Comparison of ENCODE assay signal across 2 cellular contexts in the genomic region with DNA sequence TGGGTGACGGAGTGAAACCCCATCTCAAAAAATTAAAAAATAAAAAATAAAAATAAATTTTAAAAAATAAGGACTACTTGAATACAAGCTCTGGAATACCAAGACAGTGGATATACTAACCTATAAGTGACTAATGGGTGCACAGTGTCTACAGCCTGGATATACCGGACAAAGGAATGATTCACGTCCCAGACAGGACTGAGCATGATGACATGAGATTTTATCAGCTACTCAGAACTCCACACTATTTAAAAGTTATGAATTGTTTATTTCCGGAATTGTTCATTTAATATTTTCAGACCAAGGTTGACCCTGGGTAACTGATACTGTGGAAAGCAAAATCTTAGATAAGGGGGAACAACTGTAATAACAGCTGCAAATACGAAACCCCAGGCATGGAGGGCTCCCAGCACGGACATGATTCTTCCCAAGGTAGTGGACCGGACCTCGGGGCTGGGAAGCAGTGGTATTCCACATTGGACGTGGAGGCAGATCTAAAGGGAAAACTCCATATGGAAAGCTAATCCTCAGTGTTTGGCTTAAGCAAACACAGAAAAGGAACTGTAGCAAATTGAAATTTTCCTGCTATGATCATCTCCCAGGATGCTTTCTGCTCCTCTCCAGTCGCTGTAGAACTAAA.
TF ChIP-seq lines count a peak whose summit lies in the region.

No MANE protein-coding gene starts in this region.

TF ChIP-seq in IMR-90, 13 proteins besides CTCF, POLR2A, EP300 and RAD21:
- no peak for TF ChIP-seq CHD1 (IDR thresholded peaks at IDR 0.05; ENCODE audit: low read depth, low read length)
- no peak for TF ChIP-seq RFX5 (IDR thresholded peaks at IDR 0.05; ENCODE audit: low read depth, low read length)
- TF ChIP-seq MAZ (IDR thresholded peaks at IDR 0.05; ENCODE audit: borderline replicate concordance, low read depth, low read length) = no peak
- TF ChIP-seq MXI1 (IDR thresholded peaks at IDR 0.05; ENCODE audit: borderline replicate concordance, low read depth, low read length) = no peak
- no peak for TF ChIP-seq BHLHE40 (IDR thresholded peaks at IDR 0.05; ENCODE audit: low read depth, low read length)
- no peak for TF ChIP-seq CEBPB (IDR thresholded peaks at IDR 0.05; ENCODE audit: low read depth, low read length)
- TF ChIP-seq NFE2L2 (IDR thresholded peaks at IDR 0.05; ENCODE audit: low read depth, low read length) = no peak
- TF ChIP-seq MAFK (IDR thresholded peaks at IDR 0.05; ENCODE audit: low read depth, low read length) = no peak
- TF ChIP-seq, protein P1, sequence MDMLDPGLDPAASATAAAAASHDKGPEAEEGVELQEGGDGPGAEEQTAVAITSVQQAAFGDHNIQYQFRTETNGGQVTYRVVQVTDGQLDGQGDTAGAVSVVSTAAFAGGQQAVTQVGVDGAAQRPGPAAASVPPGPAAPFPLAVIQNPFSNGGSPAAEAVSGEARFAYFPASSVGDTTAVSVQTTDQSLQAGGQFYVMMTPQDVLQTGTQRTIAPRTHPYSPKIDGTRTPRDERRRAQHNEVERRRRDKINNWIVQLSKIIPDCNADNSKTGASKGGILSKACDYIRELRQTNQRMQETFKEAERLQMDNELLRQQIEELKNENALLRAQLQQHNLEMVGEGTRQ (IDR thresholded peaks at IDR 0.05; ENCODE audit: low read depth, low read length) = no peak
- TF ChIP-seq RCOR1 (IDR thresholded peaks at IDR 0.05; ENCODE audit: insufficient replicate concordance, low read length) = no peak
- TF ChIP-seq, protein P2, sequence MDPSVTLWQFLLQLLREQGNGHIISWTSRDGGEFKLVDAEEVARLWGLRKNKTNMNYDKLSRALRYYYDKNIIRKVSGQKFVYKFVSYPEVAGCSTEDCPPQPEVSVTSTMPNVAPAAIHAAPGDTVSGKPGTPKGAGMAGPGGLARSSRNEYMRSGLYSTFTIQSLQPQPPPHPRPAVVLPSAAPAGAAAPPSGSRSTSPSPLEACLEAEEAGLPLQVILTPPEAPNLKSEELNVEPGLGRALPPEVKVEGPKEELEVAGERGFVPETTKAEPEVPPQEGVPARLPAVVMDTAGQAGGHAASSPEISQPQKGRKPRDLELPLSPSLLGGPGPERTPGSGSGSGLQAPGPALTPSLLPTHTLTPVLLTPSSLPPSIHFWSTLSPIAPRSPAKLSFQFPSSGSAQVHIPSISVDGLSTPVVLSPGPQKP (IDR thresholded peaks at IDR 0.05; ENCODE audit: borderline replicate concordance, low read depth, low read length) = no peak
- TF ChIP-seq SMC3 (IDR thresholded peaks at IDR 0.05; ENCODE audit: low read depth, low read length) = no peak
- TF ChIP-seq FOS (IDR thresholded peaks at IDR 0.05; ENCODE audit: low read depth, low read length) = no peak

TF ChIP-seq in H1, 55 proteins besides CTCF, POLR2A, EP300 and RAD21:
- TF ChIP-seq SIN3A (conservative IDR thresholded peaks at IDR 0.05 in 1 of 2, IDR thresholded peaks at IDR 0.05 in 1 of 2; ENCODE audit: low read depth in 1 of 2, low read length in 2 of 2) (no peak), SRF (IDR thresholded peaks at IDR 0.05; ENCODE audit: low read depth, low read length) (no peak), NANOG (IDR thresholded peaks at IDR 0.05; ENCODE audit: insufficient read depth, low read depth, low read length, poor library complexity, severe bottlenecking) (no peak), KDM5A (IDR thresholded peaks at IDR 0.05; ENCODE audit: low read length) (no peak), KDM1A (IDR thresholded peaks at IDR 0.05; ENCODE audit: borderline replicate concordance, low read length) (no peak), SP4 (IDR thresholded peaks at IDR 0.05; ENCODE audit: low read length) (no peak), SAP30 (IDR thresholded peaks at IDR 0.05; ENCODE audit: insufficient read depth, insufficient replicate concordance, low read length) (no peak), CTBP2 (IDR thresholded peaks at IDR 0.05; ENCODE audit: borderline replicate concordance, insufficient read depth, insufficient read length, low read length) (no peak)
- TF ChIP-seq, protein P3, sequence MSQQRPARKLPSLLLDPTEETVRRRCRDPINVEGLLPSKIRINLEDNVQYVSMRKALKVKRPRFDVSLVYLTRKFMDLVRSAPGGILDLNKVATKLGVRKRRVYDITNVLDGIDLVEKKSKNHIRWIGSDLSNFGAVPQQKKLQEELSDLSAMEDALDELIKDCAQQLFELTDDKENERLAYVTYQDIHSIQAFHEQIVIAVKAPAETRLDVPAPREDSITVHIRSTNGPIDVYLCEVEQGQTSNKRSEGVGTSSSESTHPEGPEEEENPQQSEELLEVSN (IDR thresholded peaks at IDR 0.05) = no peak
- TF ChIP-seq, protein P1 (IDR thresholded peaks at IDR 0.05; ENCODE audit: low read length) = no peak
- TF ChIP-seq, protein P4, sequence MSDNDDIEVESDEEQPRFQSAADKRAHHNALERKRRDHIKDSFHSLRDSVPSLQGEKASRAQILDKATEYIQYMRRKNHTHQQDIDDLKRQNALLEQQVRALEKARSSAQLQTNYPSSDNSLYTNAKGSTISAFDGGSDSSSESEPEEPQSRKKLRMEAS (IDR thresholded peaks at IDR 0.05) = no peak
- TF ChIP-seq, protein P5, sequence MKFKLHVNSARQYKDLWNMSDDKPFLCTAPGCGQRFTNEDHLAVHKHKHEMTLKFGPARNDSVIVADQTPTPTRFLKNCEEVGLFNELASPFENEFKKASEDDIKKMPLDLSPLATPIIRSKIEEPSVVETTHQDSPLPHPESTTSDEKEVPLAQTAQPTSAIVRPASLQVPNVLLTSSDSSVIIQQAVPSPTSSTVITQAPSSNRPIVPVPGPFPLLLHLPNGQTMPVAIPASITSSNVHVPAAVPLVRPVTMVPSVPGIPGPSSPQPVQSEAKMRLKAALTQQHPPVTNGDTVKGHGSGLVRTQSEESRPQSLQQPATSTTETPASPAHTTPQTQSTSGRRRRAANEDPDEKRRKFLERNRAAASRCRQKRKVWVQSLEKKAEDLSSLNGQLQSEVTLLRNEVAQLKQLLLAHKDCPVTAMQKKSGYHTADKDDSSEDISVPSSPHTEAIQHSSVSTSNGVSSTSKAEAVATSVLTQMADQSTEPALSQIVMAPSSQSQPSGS (IDR thresholded peaks at IDR 0.05; ENCODE audit: low read length) = no peak
